ENCODE assay signal across 9 cellular contexts in genomic region chr12:62730649-62731377, GRCh38.
DNase-seq lines count a peak whose midpoint lies in the region; ATAC-seq, FAIRE-seq and TF ChIP-seq lines count a peak whose summit lies in the region.
"Had no signal": no experiment of that assay in that cellular context is flagged by ENCODE, and none has a peak within 500 bp of the region (broad histone marks: within the 10 kb centered on the region; RNA-seq: fewer than 3 reads in every experiment).

No MANE protein-coding gene starts in this region.

- intact Hi-C loops in activated CD8-positive, alpha-beta T cell treated with anti-CD3 and anti-CD28 coated beads for 36 hours (cut with micrococcal nuclease) = no loop called here

- ATAC-seq in activated CD8-positive, alpha-beta T cell treated with anti-CD3 and anti-CD28 coated beads for 36 hours = no peak
- ATAC-seq in HG03571 (IDR thresholded peaks at IDR 0.05; ENCODE audit: unreplicated experiment) = no peak

- FAIRE-seq in G401.6 (lab: Jason Lieb, UNC) = peak; percentile 94

- TF ChIP-seq CTCF in osteoblast (IDR thresholded peaks at IDR 0.05; ENCODE audit: extremely low read depth, low read depth, low read length) = no peak
- TF ChIP-seq CTCF in activated CD8-positive, alpha-beta T cell treated with anti-CD3 and anti-CD28 coated beads for 36 hours (IDR thresholded peaks at IDR 0.05) = no peak

- POLR2A ChIA-PET in activated CD8-positive, alpha-beta T cell treated with anti-CD3 and anti-CD28 coated beads for 36 hours (lab: Charles Lee) = no interaction called here

- H3K4me3 ChIP-seq in osteoblast (ENCODE audit: insufficient read depth, low read length) = peak overlapping the region; percentile 38
- H3K4me3 ChIP-seq: tibial nerve had no signal

- peak overlapping the region; percentile 75 for H3K4me2 ChIP-seq in osteoblast (ENCODE audit: insufficient read depth, low read length)

- H3K9me3 ChIP-seq in osteoblast (ENCODE audit: low read depth, low read length) = no peaks in the 10 kb centered on the region
- H3K9me3 ChIP-seq: tibial nerve had no signal

- peak; percentile 80 for DNase-seq in MV-4-11 (lab: John Stamatoyannopoulos, UW)
- peak; percentile 52 for DNase-seq in cerebellum (ENCODE audit: low spot score)
- peak; percentile 73 for DNase-seq in osteoblast (ENCODE audit: insufficient read length, low spot score, missing footprints)
- DNase-seq in activated CD8-positive, alpha-beta T cell treated with anti-CD3 and anti-CD28 coated beads for 36 hours = no peak
- no peak for DNase-seq in 8988T
- DNase-seq in stimulated activated CD8-positive, alpha-beta memory T cell treated with anti-CD3 and anti-CD28 coated beads, Interleukin-4, amount 100 ng/mL, for 48 hours = no peak

- peaks cover 3% of the 10 kb centered on the region for H3K27me3 Mint-ChIP-seq in activated CD8-positive, alpha-beta T cell treated with anti-CD3 and anti-CD28 coated beads for 36 hours

- H2AFZ ChIP-seq in osteoblast (ENCODE audit: low read length) = no peak overlapping the region

- no peaks in the 10 kb centered on the region for H4K20me1 ChIP-seq in osteoblast (ENCODE audit: insufficient read depth, low read length)

- no peaks in the 10 kb centered on the region for H3K79me2 ChIP-seq in osteoblast (ENCODE audit: insufficient read depth, low read length)

- peak overlapping the region; percentile 94 for H3K27ac ChIP-seq in osteoblast (ENCODE audit: low read depth, low read length)

- no peaks in the 10 kb centered on the region for H3K36me3 Mint-ChIP-seq in activated CD8-positive, alpha-beta T cell treated with anti-CD3 and anti-CD28 coated beads for 36 hours (ENCODE audit: low read depth)

- H3K36me3 ChIP-seq in osteoblast (ENCODE audit: insufficient read depth, low read length) = no peaks in the 10 kb centered on the region
- H3K36me3 ChIP-seq: tibial nerve had no signal

- H3K4me1 ChIP-seq in osteoblast (ENCODE audit: insufficient read depth, low read length) = peaks cover 53% of the 10 kb centered on the region

- no peak overlapping the region for H3K4me3 Mint-ChIP-seq in activated CD8-positive, alpha-beta T cell treated with anti-CD3 and anti-CD28 coated beads for 36 hours

- CTCF ChIA-PET in activated CD8-positive, alpha-beta T cell treated with anti-CD3 and anti-CD28 coated beads for 36 hours (lab: Charles Lee) = no interaction called here

- no peaks in the 10 kb centered on the region for H3K27me3 ChIP-seq in osteoblast (ENCODE audit: insufficient read depth, low read length)
- H3K27me3 ChIP-seq: tibial nerve had no signal

- H3K27ac Mint-ChIP-seq in activated CD8-positive, alpha-beta T cell treated with anti-CD3 and anti-CD28 coated beads for 36 hours = no peak overlapping the region

- H3K9me3 Mint-ChIP-seq in activated CD8-positive, alpha-beta T cell treated with anti-CD3 and anti-CD28 coated beads for 36 hours = no peaks in the 10 kb centered on the region

- H3K4me1 Mint-ChIP-seq in activated CD8-positive, alpha-beta T cell treated with anti-CD3 and anti-CD28 coated beads for 36 hours (ENCODE audit: low read depth) = peaks cover 9% of the 10 kb centered on the region

Comparison
In these comparisons a context has a peak if more than half of its experiments do, and no peak if none do; other contexts are left out.
1. DNase-seq: peak in MV-4-11 (single experiment), cerebellum (single experiment) and osteoblast (single experiment); none in activated CD8-positive, alpha-beta T cell treated with anti-CD3 and anti-CD28 coated beads for 36 hours (single experiment), 8988T (single experiment) and stimulated activated CD8-positive, alpha-beta memory T cell treated with anti-CD3 and anti-CD28 coated beads, Interleukin-4, amount 100 ng/mL, for 48 hours (single experiment).